Comparison of ENCODE assay signal across 32 cellular contexts in genomic region chr3:195532345-195532744, GRCh38. TPM values are rescaled to one million over a fixed set of nuclear protein-coding genes. Genes with fewer than 3 reads are reported as not detected.
DNase-seq lines count a peak whose midpoint lies in the region; ATAC-seq and TF ChIP-seq lines count a peak whose summit lies in the region.
"Had no signal": no experiment of that assay in that cellular context is flagged by ENCODE, and none has a peak within 500 bp of the region (broad histone marks: within the 10 kb centered on the region; RNA-seq: fewer than 3 reads in every experiment).

No MANE protein-coding gene starts in this region.

- CTCF ChIA-PET in activated CD4-positive, alpha-beta T cell treated with anti-CD3 and anti-CD28 coated beads for 36 hours (lab: Charles Lee), result interaction anchor here (1.6 to 2.5 kb wide), 2 partner anchors 10 kb away, joined by 6 to 10 read pairs; partner anchors contain the start of gene PPP1R2
- CTCF ChIA-PET in CD8-positive, alpha-beta T cell (lab: Charles Lee), result interaction anchor here (1.1 to 4.5 kb wide), 4 partner anchors 10 to 850 kb away, joined by 3 to 23 read pairs (median 11); partner anchors contain the start of genes PPP1R2 and XXYLT1
- CTCF ChIA-PET in T-cell (lab: Charles Lee), result interaction anchor here (0.8 to 1.9 kb wide), 4 partner anchors 10 to 261 kb away, joined by 3 to 8 read pairs (median 4); partner anchors contain the start of gene XXYLT1 (in 1 of the 2)

- H3K4me1 ChIP-seq in CD8-positive, alpha-beta T cell (ENCODE audit: insufficient read depth, low read length), result peaks cover 70% of the 10 kb centered on the region

- TF ChIP-seq CTCF in CD8-positive, alpha-beta T cell (IDR thresholded peaks at IDR 0.05), result no peak

- H3K27ac Mint-ChIP-seq in activated CD4-positive, alpha-beta T cell treated with anti-CD3 and anti-CD28 coated beads for 36 hours, result peak overlapping the region; percentile 62
- peak overlapping the region; percentile 83 for H3K27ac Mint-ChIP-seq in CD8-positive, alpha-beta T cell
- H3K27ac Mint-ChIP-seq in T-cell, result peak overlapping the region; percentile 21 to 73
- peak overlapping the region; percentile 3 to 84 (median 39) for H3K27ac Mint-ChIP-seq in naive thymus-derived CD8-positive, alpha-beta T cell
- H3K27ac Mint-ChIP-seq: activated naive CD4-positive, alpha-beta T cell treated with anti-CD3 and anti-CD28 coated beads, Interleukin-2, amount 10 ng/mL, durations not matched to agents 7 days and 5 days had no signal

- no peaks in the 10 kb centered on the region for H3K36me3 ChIP-seq in CD8-positive, alpha-beta T cell (ENCODE audit: insufficient read depth, low read length)
- H3K36me3 ChIP-seq: cardiac muscle cell, MG63 had no signal

- no peak overlapping the region for H3K4me3 Mint-ChIP-seq in activated CD4-positive, alpha-beta T cell treated with anti-CD3 and anti-CD28 coated beads for 36 hours
- H3K4me3 Mint-ChIP-seq in CD8-positive, alpha-beta T cell, result peak overlapping the region; percentile 10
- H3K4me3 Mint-ChIP-seq in T-cell, result peak overlapping the region in 1 of 3 donors; percentile 64
- peak overlapping the region in 8 of 10 donors; percentile 11 to 78 (median 70) for H3K4me3 Mint-ChIP-seq in naive thymus-derived CD8-positive, alpha-beta T cell
- H3K4me3 Mint-ChIP-seq: activated naive CD4-positive, alpha-beta T cell treated with anti-CD3 and anti-CD28 coated beads, Interleukin-2, amount 10 ng/mL, durations not matched to agents 7 days and 5 days had no signal

- no peak for DNase-seq in activated CD4-positive, alpha-beta T cell treated with anti-CD3 and anti-CD28 coated beads for 36 hours
- no peak for DNase-seq in activated CD4-positive, alpha-beta T cell treated with anti-CD3 and anti-CD28 coated beads for 1 hour
- no peak for DNase-seq in CD8-positive, alpha-beta T cell
- DNase-seq in T-cell (no peak), NCI-H82 (lab: John Stamatoyannopoulos, UW) (no peak), foreskin melanocyte (no peak)
- no peak for DNase-seq in naive thymus-derived CD8-positive, alpha-beta T cell
- no peak for DNase-seq in stimulated activated CD4-positive, alpha-beta T cell treated with anti-CD3 and anti-CD28 coated beads, Interleukin-2, amount 100 ng/mL, for 24 hours
- DNase-seq: activated CD4-positive, CD25-positive, alpha-beta regulatory T cell treated with anti-CD3 and anti-CD28 coated beads, Interleukin-2, amount 50 U/mL, for 72 hours; activated CD8-positive, alpha-beta memory T cell treated with anti-CD3 and anti-CD28 coated beads for 24 hours; activated naive CD4-positive, alpha-beta T cell treated with anti-CD3 and anti-CD28 coated beads, Interleukin-2, amount 10 ng/mL, durations not matched to agents 7 days and 5 days; activated T-cell treated with anti-CD3 and anti-CD28 coated beads, Interleukin-2, amount 50 U/mL, for 48 hours; aorta; cortex of kidney; DND-41; erythroblast; glutamatergic neuron; H7; KG1; MG63; NCI-H1417; NCI-H2029; NCI-H524 treated with DMSO at 0.1 percent for 48 hours; NK-92 treated with Interleukin-12 subunit alpha and Interleukin-12 subunit beta, amount 100 ng/mL, for 24 hours; Right ventricle myocardium superior; stimulated activated naive CD8-positive, alpha-beta T cell treated with anti-CD3 and anti-CD28 coated beads, Interleukin-15, Interleukin-2, amounts not matched to agents 100 U/mL and 50 U/mL, for 24 hours had no signal

- H3K27ac ChIP-seq in CD8-positive, alpha-beta T cell (ENCODE audit: low read depth, low read length), result no peak overlapping the region
- H3K27ac ChIP-seq: 22Rv1, C4-2B, cardiac muscle cell had no signal

- intact Hi-C loops in activated CD4-positive, alpha-beta T cell treated with anti-CD3 and anti-CD28 coated beads for 36 hours (cut with DNase I, micrococcal nuclease), result no loop called here
- intact Hi-C loops in CD8-positive, alpha-beta T cell (cut with DNase I, micrococcal nuclease), result loop anchor here in 1 of 2 experiments (1.0 kb wide), 1 partner anchor 8 kb away; no protein-coding TSS in a partner anchor

- ATAC-seq in activated CD4-positive, alpha-beta T cell treated with anti-CD3 and anti-CD28 coated beads for 36 hours, result no peak
- ATAC-seq in CD8-positive, alpha-beta T cell, result no peak
- ATAC-seq in T-cell (replicated peaks in 1 of 4), result no peak
- ATAC-seq in naive thymus-derived CD8-positive, alpha-beta T cell, result no peak
- ATAC-seq: SK-N-SH treated with all-trans-retinoic acid at 6 μM for 48 hours; stimulated activated naive CD8-positive, alpha-beta T cell treated with anti-CD3 and anti-CD28 coated beads, Interleukin-15, Interleukin-2, amounts not matched to agents 100 U/mL and 50 U/mL, for 24 hours had no signal

- no peak overlapping the region for H3K4me3 ChIP-seq in CD8-positive, alpha-beta T cell (ENCODE audit: low read depth, low read length)
- H3K4me3 ChIP-seq: cardiac muscle cell, MG63 had no signal

- no peaks in the 10 kb centered on the region for H3K9me3 ChIP-seq in CD8-positive, alpha-beta T cell (ENCODE audit: low read length)
- H3K9me3 ChIP-seq: MG63 had no signal

- POLR2A ChIA-PET in activated CD4-positive, alpha-beta T cell treated with anti-CD3 and anti-CD28 coated beads for 36 hours (lab: Charles Lee), result interaction anchor here (0.6 kb wide), 1 partner anchor 8 kb away, joined by 4 read pairs; no protein-coding TSS in a partner anchor
- POLR2A ChIA-PET in CD8-positive, alpha-beta T cell (lab: Charles Lee), result interaction anchor here (1.1 to 2.7 kb wide), 2 partner anchors 10 to 91 kb away, joined by 4 to 12 read pairs; partner anchors contain the start of gene PPP1R2
- POLR2A ChIA-PET in T-cell (lab: Charles Lee), result interaction anchor here in 1 of 2 donors (1.7 kb wide), 1 partner anchor 10 kb away, joined by 6 read pairs; no protein-coding TSS in a partner anchor
- POLR2A ChIA-PET in naive thymus-derived CD8-positive, alpha-beta T cell (lab: Charles Lee), result interaction anchor here (0.7 to 3.6 kb wide), 3 partner anchors 10 to 246 kb away, joined by 3 to 21 read pairs (median 14); partner anchors contain the start of gene PPP1R2

- H3K27me3 ChIP-seq in CD8-positive, alpha-beta T cell (ENCODE audit: insufficient read depth, low read length), result no peaks in the 10 kb centered on the region
- H3K27me3 ChIP-seq: cardiac muscle cell, MG63 had no signal

- peaks cover 84% of the 10 kb centered on the region for H3K4me1 Mint-ChIP-seq in activated CD4-positive, alpha-beta T cell treated with anti-CD3 and anti-CD28 coated beads for 36 hours
- peaks cover 83% of the 10 kb centered on the region for H3K4me1 Mint-ChIP-seq in CD8-positive, alpha-beta T cell (ENCODE audit: low read depth)
- H3K4me1 Mint-ChIP-seq in T-cell, result peaks cover 84 to 88% (median 84%) of the 10 kb centered on the region in 3 donors
- H3K4me1 Mint-ChIP-seq in naive thymus-derived CD8-positive, alpha-beta T cell, result peaks cover 29 to 88% (median 83%) of the 10 kb centered on the region in 4 donors

- no peaks in the 10 kb centered on the region for H3K27me3 Mint-ChIP-seq in activated CD4-positive, alpha-beta T cell treated with anti-CD3 and anti-CD28 coated beads for 36 hours
- H3K27me3 Mint-ChIP-seq in CD8-positive, alpha-beta T cell (ENCODE audit: low read depth), result no peaks in the 10 kb centered on the region
- H3K27me3 Mint-ChIP-seq in T-cell, result no peaks in the 10 kb centered on the region
- H3K27me3 Mint-ChIP-seq in naive thymus-derived CD8-positive, alpha-beta T cell, result no peaks in the 10 kb centered on the region
- H3K27me3 Mint-ChIP-seq: activated naive CD4-positive, alpha-beta T cell treated with anti-CD3 and anti-CD28 coated beads, Interleukin-2, amount 10 ng/mL, durations not matched to agents 7 days and 5 days had no signal

- H3K36me3 Mint-ChIP-seq in activated CD4-positive, alpha-beta T cell treated with anti-CD3 and anti-CD28 coated beads for 36 hours (ENCODE audit: low read depth), result peaks cover 37% of the 10 kb centered on the region
- H3K36me3 Mint-ChIP-seq in CD8-positive, alpha-beta T cell, result peaks cover 60% of the 10 kb centered on the region
- H3K36me3 Mint-ChIP-seq in T-cell, result peaks cover 37% of the 10 kb centered on the region
- peaks cover 0 to 75% (median 3%) of the 10 kb centered on the region in 3 donors for H3K36me3 Mint-ChIP-seq in naive thymus-derived CD8-positive, alpha-beta T cell

- H3K9me3 Mint-ChIP-seq in activated CD4-positive, alpha-beta T cell treated with anti-CD3 and anti-CD28 coated beads for 36 hours (ENCODE audit: low read depth), result peaks cover 4% of the 10 kb centered on the region
- no peaks in the 10 kb centered on the region for H3K9me3 Mint-ChIP-seq in CD8-positive, alpha-beta T cell
- no peaks in the 10 kb centered on the region for H3K9me3 Mint-ChIP-seq in T-cell
- H3K9me3 Mint-ChIP-seq in naive thymus-derived CD8-positive, alpha-beta T cell, result no peaks in the 10 kb centered on the region
- H3K9me3 Mint-ChIP-seq: activated naive CD4-positive, alpha-beta T cell treated with anti-CD3 and anti-CD28 coated beads, Interleukin-2, amount 10 ng/mL, durations not matched to agents 7 days and 5 days had no signal

RNA-seq across cellular contexts. Expression of gene PPP1R2, which starts 10.8 kb away (rescaled TPM):
- total RNA-seq in activated CD4-positive, alpha-beta T cell treated with anti-CD3 and anti-CD28 coated beads for 36 hours, result 100 to 1,000 TPM in 1 of 2 experiments, 10 to 100 TPM in 1; 77.0 to 134 TPM
- 100 to 1,000 TPM; 160 to 166 TPM for total RNA-seq in CD8-positive, alpha-beta T cell
- total RNA-seq in T-cell, result 100 to 1,000 TPM; 113 to 154 (median 123) TPM
- total RNA-seq in naive thymus-derived CD8-positive, alpha-beta T cell, result 100 to 1,000 TPM; 140 to 147 TPM
- polyA plus RNA-seq in naive thymus-derived CD8-positive, alpha-beta T cell, result 100 to 1,000 TPM; 244 to 265 (median 245) TPM

RNA-seq across cellular contexts. Expression of gene APOD, which starts 51.4 kb away (rescaled TPM):
- not detected for total RNA-seq in activated CD4-positive, alpha-beta T cell treated with anti-CD3 and anti-CD28 coated beads for 36 hours
- not detected for total RNA-seq in CD8-positive, alpha-beta T cell
- total RNA-seq in T-cell, result under 1 TPM in 1 of 5 donors, not detected in 4; 0.55 TPM
- not detected for total RNA-seq in naive thymus-derived CD8-positive, alpha-beta T cell
- polyA plus RNA-seq in naive thymus-derived CD8-positive, alpha-beta T cell, result not detected
- total RNA-seq: cardiac muscle cell; H7; T-helper 2 cell treated with Interferon-gamma antibody and Interleukin-4, amounts not matched to agents 100 ng/mL and 5 ng/mL, for 36 hours had no signal
- polyA plus RNA-seq: neural cell had no signal
